13 cellular contexts compared by ENCODE assay signal in the genomic region with DNA sequence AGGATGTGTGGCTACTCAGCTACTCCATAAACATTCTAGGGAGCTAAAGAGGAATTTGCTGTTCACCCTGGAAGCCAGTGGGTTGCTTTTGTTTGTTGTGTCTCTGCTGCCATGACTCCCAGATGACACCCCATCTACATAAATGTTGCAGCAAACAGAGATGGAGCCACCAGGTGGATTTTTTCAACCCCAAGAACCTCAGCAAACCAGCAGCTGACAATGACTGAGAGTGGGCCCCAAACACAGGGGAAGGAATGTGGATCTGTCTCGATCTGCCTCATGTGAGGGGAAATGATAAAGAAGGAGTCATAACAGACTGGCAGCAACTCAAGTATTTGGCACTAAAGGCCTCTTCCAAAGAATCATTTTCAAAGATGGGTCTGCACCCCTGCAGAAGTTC.
DNase-seq lines count a peak whose midpoint lies in the region; FAIRE-seq and TF ChIP-seq lines count a peak whose summit lies in the region.
"Had no signal": no experiment of that assay in that cellular context is flagged by ENCODE, and none has a peak within 500 bp of the region (broad histone marks: within the 10 kb centered on the region; RNA-seq: fewer than 3 reads in every experiment).

No MANE protein-coding gene starts in this region.

- H3K27me3 ChIP-seq in kidney epithelial cell (ENCODE audit: control insufficient read depth, insufficient read depth, low read length) = no peaks in the 10 kb centered on the region

- FAIRE-seq in urothelium cell line (lab: Jason Lieb, UNC) = no peak
- FAIRE-seq: kidney had no signal

- no peak for TF ChIP-seq CTCF in kidney epithelial cell (IDR thresholded peaks at IDR 0.05; ENCODE audit: insufficient read depth, low read length, poor library complexity, severe bottlenecking)

- H3K4me3 ChIP-seq in kidney epithelial cell (ENCODE audit: low read depth, low read length) = no peak overlapping the region

- no peaks in the 10 kb centered on the region for H3K36me3 ChIP-seq in kidney epithelial cell (ENCODE audit: control insufficient read depth, insufficient read depth, low read length)

- DNase-seq in DMS53 (lab: John Stamatoyannopoulos, UW) = peak; percentile 27
- no peak for DNase-seq in DMS53 treated with DMSO at 0.1 percent for 48 hours (lab: John Stamatoyannopoulos, UW; ENCODE audit: unreplicated experiment)
- peak; percentile 67 for DNase-seq in astrocyte of the hippocampus (ENCODE audit: low read depth, low spot score)
- DNase-seq in kidney epithelial cell (ENCODE audit: low read depth) = peak; percentile 61
- peak; percentile 37 for DNase-seq in urothelium cell line (ENCODE audit: low spot score)
- no peak for DNase-seq in DMS114 treated with DMSO at 0.1 percent for 48 hours (lab: John Stamatoyannopoulos, UW; ENCODE audit: unreplicated experiment)
- DNase-seq in Ammon's horn (ENCODE audit: low spot score) = no peak
- DNase-seq in activated CD8-positive, alpha-beta memory T cell treated with anti-CD3 and anti-CD28 coated beads for 24 hours = no peak
- DNase-seq: activated CD4-positive, alpha-beta T cell treated with anti-CD3 and anti-CD28 coated beads, Interleukin-2, amount 50 U/mL, for 4 hours; effector CD8-positive, alpha-beta T cell; GOT3; kidney; NCI-H510A treated with DMSO at 0.1 percent for 48 hours had no signal

Comparison
In these comparisons a context has a peak if more than half of its experiments do, and no peak if none do; other contexts are left out.
1. DNase-seq: peak in DMS53 (single experiment), astrocyte of the hippocampus (single experiment), kidney epithelial cell (single experiment) and urothelium cell line (single experiment); none in DMS53 treated with DMSO at 0.1 percent for 48 hours (single experiment), DMS114 treated with DMSO at 0.1 percent for 48 hours (single experiment), Ammon's horn (single experiment) and activated CD8-positive, alpha-beta memory T cell treated with anti-CD3 and anti-CD28 coated beads for 24 hours (single experiment).